ENCODE assay signal across 8 cellular contexts in the genomic region with DNA sequence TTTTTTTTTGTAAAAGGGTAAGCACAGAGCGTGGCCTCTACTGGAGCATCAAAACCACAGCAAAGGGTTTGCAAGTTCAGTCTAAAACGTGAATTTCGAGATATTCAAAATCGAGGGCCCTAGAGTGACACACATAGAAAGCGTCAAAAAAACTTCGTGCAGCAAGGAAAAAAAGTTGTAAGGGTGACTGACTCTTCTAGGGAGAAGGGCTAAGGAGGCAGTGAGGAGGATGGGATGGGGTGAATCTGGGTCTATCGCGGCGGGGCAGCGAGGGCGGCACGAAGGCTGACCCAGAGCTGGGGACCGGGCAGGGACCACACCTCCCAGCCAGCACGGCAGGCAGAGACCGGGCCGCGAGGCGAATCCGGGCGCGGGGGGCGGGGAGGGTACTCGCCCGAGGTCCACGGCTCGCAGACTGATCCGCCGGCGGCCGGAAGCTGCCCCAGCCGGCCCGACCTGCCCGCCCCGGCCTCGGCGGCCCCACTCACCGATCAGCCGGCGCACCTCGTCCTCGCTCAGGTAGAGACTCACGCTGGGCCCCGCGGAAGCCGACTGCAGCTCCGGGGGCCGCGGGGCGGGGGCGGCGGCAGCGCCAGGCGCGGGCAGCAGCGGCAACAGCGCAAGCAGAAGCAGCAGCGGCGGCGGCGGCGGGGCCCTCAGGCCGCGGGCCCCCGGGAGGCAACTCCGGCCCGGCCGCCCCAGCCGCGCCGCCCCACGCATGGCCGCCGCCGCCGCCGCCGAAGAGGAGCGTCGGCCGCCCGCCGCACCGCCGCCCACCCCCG. TPM values are rescaled to one million over a fixed set of nuclear protein-coding genes. Genes with fewer than 3 reads are reported as not detected.
DNase-seq lines count a peak whose midpoint lies in the region; ATAC-seq and TF ChIP-seq lines count a peak whose summit lies in the region.

No MANE protein-coding gene starts in this region.

- POLR2A ChIA-PET in WTC11 (lab: Charles Lee), result interaction anchor here (1.2 to 1.5 kb wide), 2 partner anchors 11 to 114 kb away, joined by 3 to 6 read pairs; no protein-coding TSS in a partner anchor

- no peaks in the 10 kb centered on the region for H3K36me3 ChIP-seq in kidney epithelial cell (ENCODE audit: control insufficient read depth, insufficient read depth, low read length)

- no peaks in the 10 kb centered on the region for H3K27me3 Mint-ChIP-seq in WTC11 (ENCODE audit: low read depth)

- ATAC-seq in GM21723 (IDR thresholded peaks at IDR 0.05; ENCODE audit: unreplicated experiment) (peak; percentile 54), WTC11 (peak; percentile 60)

- peak overlapping the region; percentile 89 for H3K4me3 Mint-ChIP-seq in WTC11

- DNase-seq in GM03348 (ENCODE audit: low spot score) (peak; percentile 87), WTC11 (ENCODE audit: low spot score) (peak; percentile 66), caudate nucleus (lab: John Stamatoyannopoulos, UW) (peak in 45 of 61 donors; percentile 2 to 69 (median 27)), kidney epithelial cell (ENCODE audit: low read depth) (no peak), NCI-H1048 (lab: John Stamatoyannopoulos, UW) (no peak)
- peak; percentile 7 to 32 for DNase-seq in stimulated activated CD4-positive, alpha-beta T cell treated with anti-CD3 and anti-CD28 coated beads, Interleukin-15, amount 100 ng/mL, for 1 hour (ENCODE audit: low read depth in 1 of 2, low spot score in 1 of 2)

- TF ChIP-seq CTCF in WTC11 (IDR thresholded peaks at IDR 0.05) (no peak), kidney epithelial cell (IDR thresholded peaks at IDR 0.05; ENCODE audit: insufficient read depth, low read length, poor library complexity, severe bottlenecking) (no peak)

- peak; percentile 10; the same call in 1 of the 2 replicates for TF ChIP-seq EP300 in Ishikawa (IDR thresholded peaks at IDR 0.05; ENCODE audit: borderline replicate concordance)

- CTCF ChIA-PET in WTC11 (lab: Charles Lee), result interaction anchor here (0.6 to 1.4 kb wide), 8 partner anchors 9 to 589 kb away, joined by 3 to 4 read pairs (median 3); no protein-coding TSS in a partner anchor

- H3K4me1 Mint-ChIP-seq in WTC11, result peaks cover 69% of the 10 kb centered on the region

- H3K36me3 Mint-ChIP-seq in WTC11, result peaks cover 12% of the 10 kb centered on the region

- H3K27ac Mint-ChIP-seq in WTC11, result peak overlapping the region; percentile 92

- peak overlapping the region; percentile 61 for H3K27ac ChIP-seq in caudate nucleus (ENCODE audit: low read depth, low read length)

- peaks cover 8% of the 10 kb centered on the region for H3K9me3 Mint-ChIP-seq in WTC11

- no peak for TF ChIP-seq RAD21 in Ishikawa (IDR thresholded peaks at IDR 0.05; ENCODE audit: low read depth)

- H3K27me3 ChIP-seq in kidney epithelial cell (ENCODE audit: control insufficient read depth, insufficient read depth, low read length), result no peaks in the 10 kb centered on the region

- peak overlapping the region; percentile 81 for H3K4me3 ChIP-seq in kidney epithelial cell (ENCODE audit: low read depth, low read length)

TF ChIP-seq in Ishikawa, 13 proteins besides CTCF, POLR2A, EP300 and RAD21 (continues in another document):
- TF ChIP-seq TEAD4 (IDR thresholded peaks at IDR 0.05) (no peak), YY1 (IDR thresholded peaks at IDR 0.05; ENCODE audit: low read depth) (no peak), EGR1 (IDR thresholded peaks at IDR 0.05) (no peak; the same call in 1 of the 2 replicates), CREB1 (IDR thresholded peaks at IDR 0.05; ENCODE audit: low read depth) (no peak), ZBTB7A (IDR thresholded peaks at IDR 0.05; ENCODE audit: low read depth) (peak; percentile 54; the same call in 1 of the 2 replicates), TCF12 (IDR thresholded peaks at IDR 0.05; ENCODE audit: low read depth) (peak; percentile 22; the same call in 1 of the 2 replicates), CEBPB (IDR thresholded peaks at IDR 0.05) (no peak)
- TF ChIP-seq, protein P1, sequence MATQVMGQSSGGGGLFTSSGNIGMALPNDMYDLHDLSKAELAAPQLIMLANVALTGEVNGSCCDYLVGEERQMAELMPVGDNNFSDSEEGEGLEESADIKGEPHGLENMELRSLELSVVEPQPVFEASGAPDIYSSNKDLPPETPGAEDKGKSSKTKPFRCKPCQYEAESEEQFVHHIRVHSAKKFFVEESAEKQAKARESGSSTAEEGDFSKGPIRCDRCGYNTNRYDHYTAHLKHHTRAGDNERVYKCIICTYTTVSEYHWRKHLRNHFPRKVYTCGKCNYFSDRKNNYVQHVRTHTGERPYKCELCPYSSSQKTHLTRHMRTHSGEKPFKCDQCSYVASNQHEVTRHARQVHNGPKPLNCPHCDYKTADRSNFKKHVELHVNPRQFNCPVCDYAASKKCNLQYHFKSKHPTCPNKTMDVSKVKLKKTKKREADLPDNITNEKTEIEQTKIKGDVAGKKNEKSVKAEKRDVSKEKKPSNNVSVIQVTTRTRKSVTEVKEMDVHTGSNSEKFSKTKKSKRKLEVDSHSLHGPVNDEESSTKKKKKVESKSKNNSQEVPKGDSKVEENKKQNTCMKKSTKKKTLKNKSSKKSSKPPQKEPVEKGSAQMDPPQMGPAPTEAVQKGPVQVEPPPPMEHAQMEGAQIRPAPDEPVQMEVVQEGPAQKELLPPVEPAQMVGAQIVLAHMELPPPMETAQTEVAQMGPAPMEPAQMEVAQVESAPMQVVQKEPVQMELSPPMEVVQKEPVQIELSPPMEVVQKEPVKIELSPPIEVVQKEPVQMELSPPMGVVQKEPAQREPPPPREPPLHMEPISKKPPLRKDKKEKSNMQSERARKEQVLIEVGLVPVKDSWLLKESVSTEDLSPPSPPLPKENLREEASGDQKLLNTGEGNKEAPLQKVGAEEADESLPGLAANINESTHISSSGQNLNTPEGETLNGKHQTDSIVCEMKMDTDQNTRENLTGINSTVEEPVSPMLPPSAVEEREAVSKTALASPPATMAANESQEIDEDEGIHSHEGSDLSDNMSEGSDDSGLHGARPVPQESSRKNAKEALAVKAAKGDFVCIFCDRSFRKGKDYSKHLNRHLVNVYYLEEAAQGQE (IDR thresholded peaks at IDR 0.05; ENCODE audit: low read depth), result no peak
- TF ChIP-seq, protein P2, sequence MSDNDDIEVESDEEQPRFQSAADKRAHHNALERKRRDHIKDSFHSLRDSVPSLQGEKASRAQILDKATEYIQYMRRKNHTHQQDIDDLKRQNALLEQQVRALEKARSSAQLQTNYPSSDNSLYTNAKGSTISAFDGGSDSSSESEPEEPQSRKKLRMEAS (IDR thresholded peaks at IDR 0.05), result peak; percentile 46; the same call in 1 of the 2 replicates
- TF ChIP-seq, protein P3, sequence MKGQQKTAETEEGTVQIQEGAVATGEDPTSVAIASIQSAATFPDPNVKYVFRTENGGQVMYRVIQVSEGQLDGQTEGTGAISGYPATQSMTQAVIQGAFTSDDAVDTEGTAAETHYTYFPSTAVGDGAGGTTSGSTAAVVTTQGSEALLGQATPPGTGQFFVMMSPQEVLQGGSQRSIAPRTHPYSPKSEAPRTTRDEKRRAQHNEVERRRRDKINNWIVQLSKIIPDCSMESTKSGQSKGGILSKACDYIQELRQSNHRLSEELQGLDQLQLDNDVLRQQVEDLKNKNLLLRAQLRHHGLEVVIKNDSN (IDR thresholded peaks at IDR 0.05), result no peak

TF ChIP-seq in WTC11, 78 proteins besides CTCF, POLR2A, EP300 and RAD21 (continues in another document):
- TF ChIP-seq ZNF232 (CRISPR knock-in tag; IDR thresholded peaks at IDR 0.05), result peak; percentile 47; the same call in 1 of the 2 replicates
- TF ChIP-seq, protein P4, sequence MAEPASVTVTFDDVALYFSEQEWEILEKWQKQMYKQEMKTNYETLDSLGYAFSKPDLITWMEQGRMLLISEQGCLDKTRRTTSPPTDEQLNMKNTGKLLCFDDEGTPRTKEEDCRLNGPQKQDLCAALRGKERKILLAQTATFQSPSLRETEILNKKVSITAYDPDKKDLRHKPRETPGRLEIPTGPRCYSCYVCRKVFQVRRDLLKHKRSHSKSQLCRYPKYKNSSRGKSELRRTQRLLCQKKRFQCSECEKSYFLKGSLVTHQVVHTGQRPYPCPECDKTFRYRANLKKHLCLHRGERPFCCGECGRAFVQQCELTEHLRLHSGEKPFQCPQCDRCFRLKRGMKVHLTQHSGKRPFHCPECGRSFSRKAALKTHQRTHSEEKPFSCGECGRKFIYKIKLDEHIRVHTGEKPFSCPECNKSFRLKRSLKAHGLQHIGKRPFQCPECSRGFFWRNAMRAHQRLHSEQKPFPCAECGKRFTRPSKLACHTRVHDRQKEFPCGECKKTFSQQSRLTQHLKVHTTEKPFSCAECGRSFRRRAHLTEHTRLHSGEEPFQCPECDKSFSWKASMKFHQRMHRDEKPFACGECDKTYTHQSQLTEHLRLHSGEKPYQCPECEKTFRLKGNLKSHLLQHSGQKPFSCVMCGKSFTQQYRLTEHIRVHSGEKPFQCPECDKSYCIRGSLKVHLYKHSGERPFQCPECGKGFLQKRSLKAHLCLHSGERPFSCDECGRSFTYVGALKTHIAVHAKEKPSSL (CRISPR knock-in tag; conservative IDR thresholded peaks at IDR 0.05), result no peak
- TF ChIP-seq, protein P5, sequence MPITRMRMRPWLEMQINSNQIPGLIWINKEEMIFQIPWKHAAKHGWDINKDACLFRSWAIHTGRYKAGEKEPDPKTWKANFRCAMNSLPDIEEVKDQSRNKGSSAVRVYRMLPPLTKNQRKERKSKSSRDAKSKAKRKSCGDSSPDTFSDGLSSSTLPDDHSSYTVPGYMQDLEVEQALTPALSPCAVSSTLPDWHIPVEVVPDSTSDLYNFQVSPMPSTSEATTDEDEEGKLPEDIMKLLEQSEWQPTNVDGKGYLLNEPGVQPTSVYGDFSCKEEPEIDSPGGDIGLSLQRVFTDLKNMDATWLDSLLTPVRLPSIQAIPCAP (CRISPR knock-in tag; IDR thresholded peaks at IDR 0.05), result no peak
- TF ChIP-seq SMAD3 (CRISPR knock-in tag; IDR thresholded peaks at IDR 0.05; ENCODE audit: borderline replicate concordance), result 0 out of 2 replicates have a peak, but pooled peaks have one; percentile 21
- TF ChIP-seq, protein P6, sequence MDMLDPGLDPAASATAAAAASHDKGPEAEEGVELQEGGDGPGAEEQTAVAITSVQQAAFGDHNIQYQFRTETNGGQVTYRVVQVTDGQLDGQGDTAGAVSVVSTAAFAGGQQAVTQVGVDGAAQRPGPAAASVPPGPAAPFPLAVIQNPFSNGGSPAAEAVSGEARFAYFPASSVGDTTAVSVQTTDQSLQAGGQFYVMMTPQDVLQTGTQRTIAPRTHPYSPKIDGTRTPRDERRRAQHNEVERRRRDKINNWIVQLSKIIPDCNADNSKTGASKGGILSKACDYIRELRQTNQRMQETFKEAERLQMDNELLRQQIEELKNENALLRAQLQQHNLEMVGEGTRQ (CRISPR knock-in tag; IDR thresholded peaks at IDR 0.05), result peak; percentile 8; the same call in 1 of the 2 replicates
- TF ChIP-seq, protein P2 (CRISPR knock-in tag; IDR thresholded peaks at IDR 0.05), result 0 out of 2 replicates have a peak, but pooled peaks have one; percentile 42
- TF ChIP-seq TEAD1 (CRISPR knock-in tag; IDR thresholded peaks at IDR 0.05), result peak; percentile 39; the same call in 1 of the 2 replicates
- TF ChIP-seq MXD4 (CRISPR knock-in tag; IDR thresholded peaks at IDR 0.05; ENCODE audit: borderline replicate concordance), result no peak

RNA-seq across cellular contexts. Expression of a gene that starts 0.5 kb away (rescaled TPM):
- total RNA-seq in WTC11 (2021), result 46.1 to 54.2 TPM (median 48.5 TPM) in 3 replicates
- total RNA-seq in kidney epithelial cell, result 57.2 and 57.6 TPM in 2 replicates

Comparison
In these comparisons a context has a peak if more than half of its experiments do, and no peak if none do; other contexts are left out.
1. DNase-seq: peak in GM03348 (single experiment), WTC11 (single experiment), caudate nucleus (45 of 61) and stimulated activated CD4-positive, alpha-beta T cell treated with anti-CD3 and anti-CD28 coated beads, Interleukin-15, amount 100 ng/mL, for 1 hour (2 of 2); none in kidney epithelial cell (single experiment) and NCI-H1048 (single experiment).